ENCODE assay signal across 11 cellular contexts in genomic region chr5:172334196-172334595, GRCh38. TPM values are rescaled to one million over a fixed set of nuclear protein-coding genes. Genes with fewer than 3 reads are reported as not detected.
DNase-seq lines count a peak whose midpoint lies in the region; ATAC-seq and TF ChIP-seq lines count a peak whose summit lies in the region.
"Had no signal": no experiment of that assay in that cellular context is flagged by ENCODE, and none has a peak within 500 bp of the region (broad histone marks: within the 10 kb centered on the region; RNA-seq: fewer than 3 reads in every experiment).

No MANE protein-coding gene starts in this region.

- intact Hi-C loops in Calu3 (cut with micrococcal nuclease; ENCODE audit: unreplicated experiment): no loop called here
- intact Hi-C loops in thyroid gland (cut with DNase I): no loop called here

- H3K4me3 ChIP-seq in GM12865 (ENCODE audit: low read depth, low read length) (no peak overlapping the region), HFF-Myc (replicated peaks; ENCODE audit: low read depth, low read length) (no peak overlapping the region), iPS DF 6.9 (ENCODE audit: low read length) (no peak overlapping the region), thyroid gland (replicated peaks in 1 of 3) (no peak overlapping the region)
- H3K4me3 ChIP-seq: mucosa of descending colon had no signal

- peaks cover 2% of the 10 kb centered on the region; the same call in 1 of the 2 replicates for H3K36me3 ChIP-seq in iPS DF 6.9 (ENCODE audit: control insufficient read depth, insufficient read depth, low read length)
- peaks cover 0 to 5% of the 10 kb centered on the region in 2 donors for H3K36me3 ChIP-seq in thyroid gland

- H3K27me3 ChIP-seq in iPS DF 6.9 (ENCODE audit: control insufficient read depth, insufficient read depth, low read length): no peaks in the 10 kb centered on the region
- H3K27me3 ChIP-seq in thyroid gland: no peaks in the 10 kb centered on the region

- DNase-seq in GM12865 (ENCODE audit: low read depth) (peak; percentile 31), HFF-Myc (ENCODE audit: extremely low read depth, low read depth) (no peak), SW480 (ENCODE audit: low spot score) (peak; percentile 18), iPS DF 6.9 (ENCODE audit: low read depth, low spot score) (peak; percentile 43), Calu3 (no peak), thyroid gland (no peak)
- DNase-seq in activated CD8-positive, alpha-beta memory T cell treated with anti-CD3 and anti-CD28 coated beads, Interleukin-2, amount 10 ng/mL, durations not matched to agents 7 days and 5 days: no peak
- DNase-seq: mucosa of descending colon had no signal

- H3K27ac Mint-ChIP-seq in activated CD8-positive, alpha-beta memory T cell treated with anti-CD3 and anti-CD28 coated beads, Interleukin-2, amount 10 ng/mL, durations not matched to agents 7 days and 5 days: no peak overlapping the region
- H3K27ac Mint-ChIP-seq in Calu3 (ENCODE audit: unreplicated experiment): no peak overlapping the region

- ATAC-seq in activated CD8-positive, alpha-beta memory T cell treated with anti-CD3 and anti-CD28 coated beads, Interleukin-2, amount 10 ng/mL, durations not matched to agents 7 days and 5 days: no peak
- no peak for ATAC-seq in GM21529 (IDR thresholded peaks at IDR 0.05; ENCODE audit: unreplicated experiment)
- ATAC-seq: mucosa of descending colon had no signal

- no TSS peak for BruUV-seq in Calu3 (replicated peaks; lab: Mats Ljungman, UMichigan)

- CTCF ChIA-PET in activated CD8-positive, alpha-beta memory T cell treated with anti-CD3 and anti-CD28 coated beads, Interleukin-2, amount 10 ng/mL, durations not matched to agents 7 days and 5 days (lab: Charles Lee): interaction anchor here (0.6 to 1.0 kb wide), 2 partner anchors 37 to 884 kb away, joined by 3 read pairs; no protein-coding TSS in a partner anchor
- CTCF ChIA-PET in Calu3 (lab: Charles Lee): interaction anchor here (0.6 kb wide), 1 partner anchor 30 kb away, joined by 4 read pairs; no protein-coding TSS in a partner anchor

- no peaks in the 10 kb centered on the region for H3K9me3 Mint-ChIP-seq in activated CD8-positive, alpha-beta memory T cell treated with anti-CD3 and anti-CD28 coated beads, Interleukin-2, amount 10 ng/mL, durations not matched to agents 7 days and 5 days (ENCODE audit: low read depth)
- H3K9me3 Mint-ChIP-seq in Calu3 (ENCODE audit: low read depth, unreplicated experiment): no peaks in the 10 kb centered on the region

- no peaks in the 10 kb centered on the region for H3K4me1 ChIP-seq in iPS DF 6.9 (ENCODE audit: control insufficient read depth, insufficient read depth, low read length)
- H3K4me1 ChIP-seq in thyroid gland: no peaks in the 10 kb centered on the region
- H3K4me1 ChIP-seq: Caco-2 had no signal

- H3K4me3 Mint-ChIP-seq in activated CD8-positive, alpha-beta memory T cell treated with anti-CD3 and anti-CD28 coated beads, Interleukin-2, amount 10 ng/mL, durations not matched to agents 7 days and 5 days: no peak overlapping the region
- no peak overlapping the region for H3K4me3 Mint-ChIP-seq in Calu3 (ENCODE audit: low read depth, unreplicated experiment)

- no peaks in the 10 kb centered on the region for H3K9me3 ChIP-seq in iPS DF 6.9 (ENCODE audit: control insufficient read depth, insufficient read depth, low read length)
- no peaks in the 10 kb centered on the region for H3K9me3 ChIP-seq in thyroid gland
- H3K9me3 ChIP-seq: Caco-2, mucosa of descending colon had no signal

- H3K27ac ChIP-seq in iPS DF 6.9 (ENCODE audit: low read length): no peak overlapping the region
- no peak overlapping the region for H3K27ac ChIP-seq in thyroid gland
- H3K27ac ChIP-seq: epithelial cell of prostate had no signal

- TF ChIP-seq CTCF in GM12865 (IDR thresholded peaks at IDR 0.05; ENCODE audit: insufficient read depth, low read depth, low read length, missing control alignments) (no peak), HFF-Myc (IDR thresholded peaks at IDR 0.05; ENCODE audit: low read depth, low read length, missing control alignments) (peak; percentile 25), Calu3 (IDR thresholded peaks at IDR 0.05; ENCODE audit: unreplicated experiment) (no peak), thyroid gland (IDR thresholded peaks at IDR 0.05) (no peak)

- H3K27me3 Mint-ChIP-seq in activated CD8-positive, alpha-beta memory T cell treated with anti-CD3 and anti-CD28 coated beads, Interleukin-2, amount 10 ng/mL, durations not matched to agents 7 days and 5 days: peaks cover 8% of the 10 kb centered on the region
- no peaks in the 10 kb centered on the region for H3K27me3 Mint-ChIP-seq in Calu3 (ENCODE audit: unreplicated experiment)

- WGBS in iPS DF 6.9 (ENCODE audit: insufficient coverage, insufficient read length): no CpG with 5 or more reads among the region's 8 CpGs
- WGBS in thyroid gland, 2 donors: 89 to 95% methylated on average over 7 to 8 of the region's 8 CpGs

- no peaks in the 10 kb centered on the region for H3K36me3 Mint-ChIP-seq in activated CD8-positive, alpha-beta memory T cell treated with anti-CD3 and anti-CD28 coated beads, Interleukin-2, amount 10 ng/mL, durations not matched to agents 7 days and 5 days
- H3K36me3 Mint-ChIP-seq in Calu3 (ENCODE audit: insufficient read depth, unreplicated experiment): peaks cover 12% of the 10 kb centered on the region

- no peak for TF ChIP-seq POLR2A in thyroid gland (IDR thresholded peaks at IDR 0.05)

- H3K4me1 Mint-ChIP-seq in activated CD8-positive, alpha-beta memory T cell treated with anti-CD3 and anti-CD28 coated beads, Interleukin-2, amount 10 ng/mL, durations not matched to agents 7 days and 5 days: no peaks in the 10 kb centered on the region
- no peaks in the 10 kb centered on the region for H3K4me1 Mint-ChIP-seq in Calu3 (ENCODE audit: low read depth, unreplicated experiment)

RNA-seq across cellular contexts. Expression of gene UBTD2, which starts 50.6 kb away (rescaled TPM):
- total RNA-seq in activated CD8-positive, alpha-beta memory T cell treated with anti-CD3 and anti-CD28 coated beads, Interleukin-2, amount 10 ng/mL, durations not matched to agents 7 days and 5 days: 1 to 10 TPM; 7.3 to 8.7 TPM
- 18.8 and 21.1 TPM in 2 replicates for total RNA-seq in Calu3 (2022)
- 10 to 100 TPM; 15.9 to 28.6 (median 22.5) TPM for total RNA-seq in thyroid gland

Comparison
In these comparisons a context has a peak if more than half of its experiments do, and no peak if none do; other contexts are left out.
1. DNase-seq: peak in GM12865 (single experiment), SW480 (single experiment) and iPS DF 6.9 (single experiment); none in HFF-Myc (single experiment), activated CD8-positive, alpha-beta memory T cell treated with anti-CD3 and anti-CD28 coated beads, Interleukin-2, amount 10 ng/mL, durations not matched to agents 7 days and 5 days (single experiment), Calu3 (single experiment) and thyroid gland (0 of 2).